Comparison of ENCODE assay signal across 2 cellular contexts in the genomic region with DNA sequence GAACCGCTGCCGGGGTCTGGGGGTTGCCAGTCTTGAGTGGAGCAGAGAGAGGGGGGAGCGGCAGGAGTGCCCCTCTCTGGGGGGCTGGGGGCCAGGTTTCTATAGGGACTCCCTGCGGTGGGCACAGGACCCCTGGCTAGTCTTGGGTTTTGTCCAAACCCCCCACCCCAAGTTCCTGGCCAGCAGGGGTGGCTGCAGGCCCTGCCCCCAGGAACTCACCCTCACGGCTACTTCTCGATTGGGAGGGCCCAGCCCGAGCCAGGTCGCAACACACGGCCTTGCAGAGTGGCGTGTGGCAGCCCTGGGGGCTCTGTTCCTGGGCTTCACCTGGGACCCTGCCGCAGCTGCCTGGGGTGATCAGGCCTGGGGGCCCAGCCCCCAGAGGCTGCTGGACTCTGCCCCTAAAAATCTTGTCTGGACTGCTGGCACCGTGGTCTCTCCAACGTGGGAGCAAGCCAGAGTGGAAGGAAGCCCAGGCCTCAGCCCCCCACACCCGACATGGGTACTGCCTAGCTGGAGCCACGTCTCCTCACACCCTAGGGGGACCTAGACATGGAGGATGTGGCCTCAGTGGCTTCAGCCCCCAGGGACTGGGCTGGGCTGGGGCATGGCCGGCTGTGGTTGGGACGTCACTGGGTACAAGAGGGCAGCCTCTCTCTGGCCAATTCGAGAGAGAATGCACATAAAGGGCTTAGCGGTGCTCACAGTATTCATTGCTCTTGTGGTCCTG.
TF ChIP-seq lines count a peak whose summit lies in the region.

No MANE protein-coding gene starts in this region.

TF ChIP-seq in HCT116, 20 proteins besides CTCF, POLR2A, EP300 and RAD21:
- TF ChIP-seq EZH2 (IDR thresholded peaks at IDR 0.05) = no peak
- TF ChIP-seq CEBPB (IDR thresholded peaks at IDR 0.05; ENCODE audit: low read depth) = no peak
- no peak for TF ChIP-seq ELF1 (IDR thresholded peaks at IDR 0.05; ENCODE audit: borderline replicate concordance, low read depth)
- TF ChIP-seq, protein P1, sequence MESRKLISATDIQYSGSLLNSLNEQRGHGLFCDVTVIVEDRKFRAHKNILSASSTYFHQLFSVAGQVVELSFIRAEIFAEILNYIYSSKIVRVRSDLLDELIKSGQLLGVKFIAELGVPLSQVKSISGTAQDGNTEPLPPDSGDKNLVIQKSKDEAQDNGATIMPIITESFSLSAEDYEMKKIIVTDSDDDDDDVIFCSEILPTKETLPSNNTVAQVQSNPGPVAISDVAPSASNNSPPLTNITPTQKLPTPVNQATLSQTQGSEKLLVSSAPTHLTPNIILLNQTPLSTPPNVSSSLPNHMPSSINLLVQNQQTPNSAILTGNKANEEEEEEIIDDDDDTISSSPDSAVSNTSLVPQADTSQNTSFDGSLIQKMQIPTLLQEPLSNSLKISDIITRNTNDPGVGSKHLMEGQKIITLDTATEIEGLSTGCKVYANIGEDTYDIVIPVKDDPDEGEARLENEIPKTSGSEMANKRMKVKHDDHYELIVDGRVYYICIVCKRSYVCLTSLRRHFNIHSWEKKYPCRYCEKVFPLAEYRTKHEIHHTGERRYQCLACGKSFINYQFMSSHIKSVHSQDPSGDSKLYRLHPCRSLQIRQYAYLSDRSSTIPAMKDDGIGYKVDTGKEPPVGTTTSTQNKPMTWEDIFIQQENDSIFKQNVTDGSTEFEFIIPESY (IDR thresholded peaks at IDR 0.05; ENCODE audit: extremely low read depth, insufficient replicate concordance, low read length) = no peak
- TF ChIP-seq SP1 (IDR thresholded peaks at IDR 0.05; ENCODE audit: low read depth) = no peak
- no peak for TF ChIP-seq POLR2AphosphoS5 (IDR thresholded peaks at IDR 0.05; ENCODE audit: low read depth, low read length)
- no peak for TF ChIP-seq EZH2phosphoT487 (IDR thresholded peaks at IDR 0.05; ENCODE audit: borderline replicate concordance)
- TF ChIP-seq SRF (IDR thresholded peaks at IDR 0.05; ENCODE audit: low read depth) = no peak
- no peak for TF ChIP-seq JUND (IDR thresholded peaks at IDR 0.05)
- TF ChIP-seq FOSL1 (IDR thresholded peaks at IDR 0.05; ENCODE audit: low read depth) = no peak
- TF ChIP-seq, protein P2, sequence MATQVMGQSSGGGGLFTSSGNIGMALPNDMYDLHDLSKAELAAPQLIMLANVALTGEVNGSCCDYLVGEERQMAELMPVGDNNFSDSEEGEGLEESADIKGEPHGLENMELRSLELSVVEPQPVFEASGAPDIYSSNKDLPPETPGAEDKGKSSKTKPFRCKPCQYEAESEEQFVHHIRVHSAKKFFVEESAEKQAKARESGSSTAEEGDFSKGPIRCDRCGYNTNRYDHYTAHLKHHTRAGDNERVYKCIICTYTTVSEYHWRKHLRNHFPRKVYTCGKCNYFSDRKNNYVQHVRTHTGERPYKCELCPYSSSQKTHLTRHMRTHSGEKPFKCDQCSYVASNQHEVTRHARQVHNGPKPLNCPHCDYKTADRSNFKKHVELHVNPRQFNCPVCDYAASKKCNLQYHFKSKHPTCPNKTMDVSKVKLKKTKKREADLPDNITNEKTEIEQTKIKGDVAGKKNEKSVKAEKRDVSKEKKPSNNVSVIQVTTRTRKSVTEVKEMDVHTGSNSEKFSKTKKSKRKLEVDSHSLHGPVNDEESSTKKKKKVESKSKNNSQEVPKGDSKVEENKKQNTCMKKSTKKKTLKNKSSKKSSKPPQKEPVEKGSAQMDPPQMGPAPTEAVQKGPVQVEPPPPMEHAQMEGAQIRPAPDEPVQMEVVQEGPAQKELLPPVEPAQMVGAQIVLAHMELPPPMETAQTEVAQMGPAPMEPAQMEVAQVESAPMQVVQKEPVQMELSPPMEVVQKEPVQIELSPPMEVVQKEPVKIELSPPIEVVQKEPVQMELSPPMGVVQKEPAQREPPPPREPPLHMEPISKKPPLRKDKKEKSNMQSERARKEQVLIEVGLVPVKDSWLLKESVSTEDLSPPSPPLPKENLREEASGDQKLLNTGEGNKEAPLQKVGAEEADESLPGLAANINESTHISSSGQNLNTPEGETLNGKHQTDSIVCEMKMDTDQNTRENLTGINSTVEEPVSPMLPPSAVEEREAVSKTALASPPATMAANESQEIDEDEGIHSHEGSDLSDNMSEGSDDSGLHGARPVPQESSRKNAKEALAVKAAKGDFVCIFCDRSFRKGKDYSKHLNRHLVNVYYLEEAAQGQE (IDR thresholded peaks at IDR 0.05; ENCODE audit: low read depth) = no peak
- TF ChIP-seq YY1 (IDR thresholded peaks at IDR 0.05; ENCODE audit: extremely low read depth, insufficient replicate concordance, low read depth, low read length) = no peak
- TF ChIP-seq, protein P3, sequence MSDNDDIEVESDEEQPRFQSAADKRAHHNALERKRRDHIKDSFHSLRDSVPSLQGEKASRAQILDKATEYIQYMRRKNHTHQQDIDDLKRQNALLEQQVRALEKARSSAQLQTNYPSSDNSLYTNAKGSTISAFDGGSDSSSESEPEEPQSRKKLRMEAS (IDR thresholded peaks at IDR 0.05) = no peak
- TF ChIP-seq, protein P4, sequence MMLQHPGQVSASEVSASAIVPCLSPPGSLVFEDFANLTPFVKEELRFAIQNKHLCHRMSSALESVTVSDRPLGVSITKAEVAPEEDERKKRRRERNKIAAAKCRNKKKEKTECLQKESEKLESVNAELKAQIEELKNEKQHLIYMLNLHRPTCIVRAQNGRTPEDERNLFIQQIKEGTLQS (IDR thresholded peaks at IDR 0.05) = no peak
- no peak for TF ChIP-seq TCF7L2 (IDR thresholded peaks at IDR 0.05; ENCODE audit: borderline replicate concordance, extremely low read depth, insufficient read depth, insufficient read length)
- TF ChIP-seq EGR1 (IDR thresholded peaks at IDR 0.05; ENCODE audit: low read depth) = no peak
- no peak for TF ChIP-seq CBX3 (IDR thresholded peaks at IDR 0.05; ENCODE audit: low read depth)
- no peak for TF ChIP-seq SIN3A (IDR thresholded peaks at IDR 0.05; ENCODE audit: low read depth)
- TF ChIP-seq ZNF274 (IDR thresholded peaks at IDR 0.05; ENCODE audit: low read depth, low read length) = no peak

TF ChIP-seq in HepG2, 621 proteins besides CTCF, POLR2A, EP300 and RAD21:
- TF ChIP-seq, protein P5, sequence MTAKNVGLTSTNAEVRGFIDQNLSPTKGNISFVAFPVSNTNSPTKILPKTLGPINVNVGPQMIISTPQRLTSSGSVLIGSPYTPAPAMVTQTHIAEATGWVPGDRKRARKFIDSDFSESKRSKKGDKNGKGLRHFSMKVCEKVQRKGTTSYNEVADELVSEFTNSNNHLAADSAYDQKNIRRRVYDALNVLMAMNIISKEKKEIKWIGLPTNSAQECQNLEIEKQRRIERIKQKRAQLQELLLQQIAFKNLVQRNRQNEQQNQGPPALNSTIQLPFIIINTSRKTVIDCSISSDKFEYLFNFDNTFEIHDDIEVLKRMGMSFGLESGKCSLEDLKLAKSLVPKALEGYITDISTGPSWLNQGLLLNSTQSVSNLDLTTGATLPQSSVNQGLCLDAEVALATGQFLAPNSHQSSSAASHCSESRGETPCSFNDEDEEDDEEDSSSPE (CRISPR knock-in tag; IDR thresholded peaks at IDR 0.05) = no peak
- TF ChIP-seq ZSCAN22 (CRISPR knock-in tag; IDR thresholded peaks at IDR 0.05) (no peak), EZH2 (conservative IDR thresholded peaks at IDR 0.05; ENCODE audit: low read depth, low read length) (peak; percentile 96), CHCHD3 (CRISPR knock-in tag; IDR thresholded peaks at IDR 0.05) (peak; percentile 37; the same call in 1 of the 2 replicates), ZNF44 (CRISPR knock-in tag; IDR thresholded peaks at IDR 0.05) (0 out of 2 replicates have a peak, but pooled peaks have one; percentile 43), MYC (CRISPR knock-in tag; IDR thresholded peaks at IDR 0.05; ENCODE audit: borderline replicate concordance) (peak; percentile 23; the same call in 1 of the 2 replicates), CBFB (CRISPR knock-in tag; IDR thresholded peaks at IDR 0.05) (no peak), STAG1 (CRISPR knock-in tag; IDR thresholded peaks at IDR 0.05) (no peak), KDM5B (CRISPR knock-in tag; IDR thresholded peaks at IDR 0.05; ENCODE audit: borderline replicate concordance) (peak; percentile 77), TCF12 (IDR thresholded peaks at IDR 0.05) (no peak), TCF12 (CRISPR knock-in tag; IDR thresholded peaks at IDR 0.05) (no peak), PCBP1 (IDR thresholded peaks at IDR 0.05; ENCODE audit: borderline replicate concordance, low read depth, low read length) (0 out of 2 replicates have a peak, but pooled peaks have one; percentile 37), ZNF350 (CRISPR knock-in tag; IDR thresholded peaks at IDR 0.05; ENCODE audit: borderline replicate concordance, low read depth) (no peak), ZNF124 (CRISPR knock-in tag; IDR thresholded peaks at IDR 0.05) (no peak), PHF20 (CRISPR knock-in tag; IDR thresholded peaks at IDR 0.05) (0 out of 2 replicates have a peak, but pooled peaks have one; percentile 24), NPAS2 (CRISPR knock-in tag; IDR thresholded peaks at IDR 0.05; ENCODE audit: borderline replicate concordance) (no peak), KLF12 (CRISPR knock-in tag; IDR thresholded peaks at IDR 0.05; ENCODE audit: borderline replicate concordance) (no peak), ZNF431 (CRISPR knock-in tag; IDR thresholded peaks at IDR 0.05; ENCODE audit: borderline replicate concordance, low read depth) (no peak), HNRNPLL (IDR thresholded peaks at IDR 0.05; ENCODE audit: low read depth, low read length, poor library complexity, severe bottlenecking) (peak; percentile 21), ONECUT2 (CRISPR knock-in tag; IDR thresholded peaks at IDR 0.05) (no peak), RXRA (CRISPR knock-in tag; IDR thresholded peaks at IDR 0.05) (no peak), HIVEP1 (CRISPR knock-in tag; IDR thresholded peaks at IDR 0.05) (peak; percentile 8; the same call in 1 of the 2 replicates), NKX3-1 (CRISPR knock-in tag; IDR thresholded peaks at IDR 0.05) (no peak), ZNF282 (IDR thresholded peaks at IDR 0.05; ENCODE audit: partially characterized antibody) (no peak), ZNF557 (CRISPR knock-in tag; IDR thresholded peaks at IDR 0.05) (no peak), NCOA2 (CRISPR knock-in tag; IDR thresholded peaks at IDR 0.05) (no peak), MTF1 (CRISPR knock-in tag; IDR thresholded peaks at IDR 0.05) (no peak), CBX1 (IDR thresholded peaks at IDR 0.05; ENCODE audit: low read depth) (no peak), SIN3A (IDR thresholded peaks at IDR 0.05; ENCODE audit: borderline replicate concordance, low read depth, low read length) (no peak)
- TF ChIP-seq, protein P6, sequence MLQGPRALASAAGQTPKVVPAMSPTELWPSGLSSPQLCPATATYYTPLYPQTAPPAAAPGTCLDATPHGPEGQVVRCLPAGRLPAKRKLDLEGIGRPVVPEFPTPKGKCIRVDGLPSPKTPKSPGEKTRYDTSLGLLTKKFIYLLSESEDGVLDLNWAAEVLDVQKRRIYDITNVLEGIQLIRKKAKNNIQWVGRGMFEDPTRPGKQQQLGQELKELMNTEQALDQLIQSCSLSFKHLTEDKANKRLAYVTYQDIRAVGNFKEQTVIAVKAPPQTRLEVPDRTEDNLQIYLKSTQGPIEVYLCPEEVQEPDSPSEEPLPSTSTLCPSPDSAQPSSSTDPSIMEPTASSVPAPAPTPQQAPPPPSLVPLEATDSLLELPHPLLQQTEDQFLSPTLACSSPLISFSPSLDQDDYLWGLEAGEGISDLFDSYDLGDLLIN (CRISPR knock-in tag; IDR thresholded peaks at IDR 0.05; ENCODE audit: borderline replicate concordance) = no peak
- TF ChIP-seq, protein P7, sequence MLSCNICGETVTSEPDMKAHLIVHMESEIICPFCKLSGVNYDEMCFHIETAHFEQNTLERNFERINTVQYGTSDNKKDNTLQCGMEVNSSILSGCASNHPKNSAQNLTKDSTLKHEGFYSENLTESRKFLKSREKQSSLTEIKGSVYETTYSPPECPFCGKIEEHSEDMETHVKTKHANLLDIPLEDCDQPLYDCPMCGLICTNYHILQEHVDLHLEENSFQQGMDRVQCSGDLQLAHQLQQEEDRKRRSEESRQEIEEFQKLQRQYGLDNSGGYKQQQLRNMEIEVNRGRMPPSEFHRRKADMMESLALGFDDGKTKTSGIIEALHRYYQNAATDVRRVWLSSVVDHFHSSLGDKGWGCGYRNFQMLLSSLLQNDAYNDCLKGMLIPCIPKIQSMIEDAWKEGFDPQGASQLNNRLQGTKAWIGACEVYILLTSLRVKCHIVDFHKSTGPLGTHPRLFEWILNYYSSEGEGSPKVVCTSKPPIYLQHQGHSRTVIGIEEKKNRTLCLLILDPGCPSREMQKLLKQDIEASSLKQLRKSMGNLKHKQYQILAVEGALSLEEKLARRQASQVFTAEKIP (CRISPR knock-in tag; IDR thresholded peaks at IDR 0.05; ENCODE audit: borderline replicate concordance) = no peak
- TF ChIP-seq, protein P8, sequence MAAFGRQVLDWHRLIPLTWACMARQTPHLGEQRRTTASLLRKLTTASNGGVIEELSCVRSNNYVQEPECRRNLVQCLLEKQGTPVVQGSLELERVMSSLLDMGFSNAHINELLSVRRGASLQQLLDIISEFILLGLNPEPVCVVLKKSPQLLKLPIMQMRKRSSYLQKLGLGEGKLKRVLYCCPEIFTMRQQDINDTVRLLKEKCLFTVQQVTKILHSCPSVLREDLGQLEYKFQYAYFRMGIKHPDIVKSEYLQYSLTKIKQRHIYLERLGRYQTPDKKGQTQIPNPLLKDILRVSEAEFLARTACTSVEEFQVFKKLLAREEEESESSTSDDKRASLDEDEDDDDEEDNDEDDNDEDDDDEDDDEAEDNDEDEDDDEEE (CRISPR knock-in tag; IDR thresholded peaks at IDR 0.05) = no peak
- TF ChIP-seq, protein P9, sequence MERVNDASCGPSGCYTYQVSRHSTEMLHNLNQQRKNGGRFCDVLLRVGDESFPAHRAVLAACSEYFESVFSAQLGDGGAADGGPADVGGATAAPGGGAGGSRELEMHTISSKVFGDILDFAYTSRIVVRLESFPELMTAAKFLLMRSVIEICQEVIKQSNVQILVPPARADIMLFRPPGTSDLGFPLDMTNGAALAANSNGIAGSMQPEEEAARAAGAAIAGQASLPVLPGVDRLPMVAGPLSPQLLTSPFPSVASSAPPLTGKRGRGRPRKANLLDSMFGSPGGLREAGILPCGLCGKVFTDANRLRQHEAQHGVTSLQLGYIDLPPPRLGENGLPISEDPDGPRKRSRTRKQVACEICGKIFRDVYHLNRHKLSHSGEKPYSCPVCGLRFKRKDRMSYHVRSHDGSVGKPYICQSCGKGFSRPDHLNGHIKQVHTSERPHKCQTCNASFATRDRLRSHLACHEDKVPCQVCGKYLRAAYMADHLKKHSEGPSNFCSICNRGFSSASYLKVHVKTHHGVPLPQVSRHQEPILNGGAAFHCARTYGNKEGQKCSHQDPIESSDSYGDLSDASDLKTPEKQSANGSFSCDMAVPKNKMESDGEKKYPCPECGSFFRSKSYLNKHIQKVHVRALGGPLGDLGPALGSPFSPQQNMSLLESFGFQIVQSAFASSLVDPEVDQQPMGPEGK (CRISPR knock-in tag; IDR thresholded peaks at IDR 0.05) = peak; percentile 8; the same call in 1 of the 2 replicates
